ENCODE assay signal across 8 cellular contexts in genomic region chr4:139454646-139455045, GRCh38.
DNase-seq lines count a peak whose midpoint lies in the region; TF ChIP-seq lines count a peak whose summit lies in the region.

No MANE protein-coding gene starts in this region.

- peak overlapping the region; percentile 89 for H3K4me3 ChIP-seq in OCI-LY1 (ENCODE audit: low read depth, low read length, poor library complexity, severe bottlenecking)
- H3K4me3 ChIP-seq in epithelial cell of esophagus (ENCODE audit: low read length): peak overlapping the region; percentile 91

- H4K20me1 ChIP-seq in OCI-LY1 (ENCODE audit: insufficient read depth, low read length): no peaks in the 10 kb centered on the region

- no peak for TF ChIP-seq CTCF in OCI-LY1 (IDR thresholded peaks at IDR 0.05; ENCODE audit: low read length)
- TF ChIP-seq CTCF in epithelial cell of esophagus (IDR thresholded peaks at IDR 0.05; ENCODE audit: insufficient read depth, low read depth, low read length, missing control alignments): no peak
- TF ChIP-seq CTCF in GM10266 (IDR thresholded peaks at IDR 0.05; ENCODE audit: control insufficient read depth, insufficient read depth, low read depth, missing control alignments): no peak

- peaks cover 44% of the 10 kb centered on the region for H3K4me1 ChIP-seq in OCI-LY1 (ENCODE audit: insufficient read depth, low read length, severe bottlenecking)

- H3K4me2 ChIP-seq in OCI-LY1 (ENCODE audit: low read length): peak overlapping the region; percentile 97

- H3K27me3 ChIP-seq in OCI-LY1 (ENCODE audit: insufficient read depth, low read length): no peaks in the 10 kb centered on the region

- H2AFZ ChIP-seq in OCI-LY1 (ENCODE audit: low read length): no peak overlapping the region

- H3K9me2 ChIP-seq in OCI-LY1 (ENCODE audit: low read depth, low read length): no peaks in the 10 kb centered on the region

- H3F3A ChIP-seq in OCI-LY1 (ENCODE audit: insufficient read depth, low read length): no peaks in the 10 kb centered on the region

- H3K79me2 ChIP-seq in OCI-LY1 (ENCODE audit: insufficient read depth, low read length): peaks cover 44% of the 10 kb centered on the region

- no peaks in the 10 kb centered on the region for H3K36me3 ChIP-seq in OCI-LY1 (ENCODE audit: insufficient read depth, low read length)

- H3K27ac ChIP-seq in OCI-LY1 (ENCODE audit: low read depth, low read length, poor library complexity, severe bottlenecking): peak overlapping the region; percentile 85

- peak; percentile 8 for DNase-seq in EL
- peak; percentile 19 for DNase-seq in epithelial cell of esophagus (ENCODE audit: low read depth)
- peak; percentile 41 for DNase-seq in pons (ENCODE audit: low spot score)
- DNase-seq in GM10266 (ENCODE audit: extremely low spot score): no peak
- no peak for DNase-seq in COR-L47 (lab: John Stamatoyannopoulos, UW)
- DNase-seq in stimulated activated CD4-positive, alpha-beta T cell treated with anti-CD3 and anti-CD28 coated beads, Interleukin-4, amount 100 ng/mL, for 4 hours: no peak
- DNase-seq in globus pallidus (ENCODE audit: low spot score): no peak

- H3K9me3 ChIP-seq in OCI-LY1 (ENCODE audit: low read length): no peaks in the 10 kb centered on the region

- H3K9ac ChIP-seq in OCI-LY1 (ENCODE audit: low read length): peak overlapping the region; percentile 76

Comparison
In these comparisons a context has a peak if more than half of its experiments do, and no peak if none do; other contexts are left out.
1. DNase-seq: peak in EL (single experiment), epithelial cell of esophagus (single experiment) and pons (single experiment); none in GM10266 (single experiment), COR-L47 (single experiment), stimulated activated CD4-positive, alpha-beta T cell treated with anti-CD3 and anti-CD28 coated beads, Interleukin-4, amount 100 ng/mL, for 4 hours (0 of 2) and globus pallidus (single experiment).